ENCODE assay signal across 18 cellular contexts in genomic region chr12:116990971-116991966, GRCh38.
A peak's percentile ranks its signal among the peaks of the same experiment; 100 is the strongest.
DNase-seq lines count a peak whose midpoint lies in the region; ATAC-seq and TF ChIP-seq lines count a peak whose summit lies in the region.
"Had no signal": no experiment of that assay in that cellular context is flagged by ENCODE, and none has a peak within 500 bp of the region (broad histone marks: within the 10 kb centered on the region; RNA-seq: fewer than 3 reads in every experiment).

No MANE protein-coding gene starts in this region.

- H3K36me3 ChIP-seq in heart right ventricle (peaks cover 0 to 46% (median 7%) of the 10 kb centered on the region in 9 donors), adipocyte (ENCODE audit: control insufficient read depth, insufficient read depth, low read length, severe bottlenecking) (peaks cover 20% of the 10 kb centered on the region), right atrium auricular region (no peaks in the 10 kb centered on the region), smooth muscle cell (ENCODE audit: low read depth) (peaks cover 4% of the 10 kb centered on the region), H7 (replicated peaks; ENCODE audit: control insufficient read depth, insufficient read depth, low read length) (peaks cover 3% of the 10 kb centered on the region), A673 (ENCODE audit: insufficient read depth, low read length, poor library complexity, severe bottlenecking) (peaks cover 7% of the 10 kb centered on the region)

- no peaks in the 10 kb centered on the region for H3K79me2 ChIP-seq in smooth muscle cell (ENCODE audit: low read depth)

- CTCF ChIA-PET in A673 (lab: Charles Lee): no interaction called here

- no peak for DNase-seq in heart right ventricle
- no peak for DNase-seq in Right ventricle myocardium superior
- peak; percentile 64 for DNase-seq in adipocyte (ENCODE audit: low read depth)
- no peak for DNase-seq in right atrium auricular region (ENCODE audit: low spot score)
- no peak for DNase-seq in smooth muscle cell (lab: John Stamatoyannopoulos, UW; ENCODE audit: unreplicated experiment)
- DNase-seq in H7: no peak
- DNase-seq in ecto neural progenitor cell (ENCODE audit: low spot score): no peak
- no peak for DNase-seq in A673 (ENCODE audit: low spot score)
- DNase-seq: activated CD4-positive, alpha-beta T cell treated with anti-CD3 and anti-CD28 coated beads, Interleukin-2, amount 50 U/mL, for 1 hour; activated CD8-positive, alpha-beta memory T cell treated with anti-CD3 and anti-CD28 coated beads, Interleukin-2, amount 50 U/mL, for 48 hours; CD8-positive, alpha-beta T cell; dorsolateral prefrontal cortex; kidney glomerular epithelial cell; NCI-H1105 treated with DMSO at 0.1 percent for 48 hours; NCI-H2081 treated with DMSO at 0.1 percent for 48 hours; NCI-H446 treated with DMSO at 0.1 percent for 48 hours; Peyer's patch had no signal

- POLR2A ChIA-PET in A673 (lab: Charles Lee; ENCODE audit: low non-redundant PET): no interaction called here

- WGBS in heart right ventricle, 2 donors: 78 to 80% methylated on average over 7 of the region's 7 CpGs
- 69% methylated on average over 7 of the region's 7 CpGs for WGBS in smooth muscle cell (ENCODE audit: low lambda C conversion rate)

- H2AFZ ChIP-seq in smooth muscle cell (ENCODE audit: low read depth): no peak overlapping the region

- H3K27me3 ChIP-seq in heart right ventricle (no peaks in the 10 kb centered on the region), adipocyte (replicated peaks; ENCODE audit: control insufficient read depth, insufficient read depth, low read length) (no peaks in the 10 kb centered on the region), right atrium auricular region (no peaks in the 10 kb centered on the region), smooth muscle cell (ENCODE audit: low read depth) (no peaks in the 10 kb centered on the region), H7 (ENCODE audit: control insufficient read depth, insufficient read depth, low read length) (no peaks in the 10 kb centered on the region), A673 (replicated peaks; ENCODE audit: insufficient read depth, low read depth, low read length, poor library complexity) (no peaks in the 10 kb centered on the region)
- H3K27me3 ChIP-seq: dorsolateral prefrontal cortex, gastroesophageal sphincter, Peyer's patch had no signal

- ATAC-seq in heart right ventricle (peak in 4 of 8 donors; percentile 36 to 51 (median 48)), Right ventricle myocardium superior (ENCODE audit: poor library complexity) (no peak)
- ATAC-seq: CD8-positive, alpha-beta T cell; gastroesophageal sphincter had no signal

- peak overlapping the region in 6 of 10 donors; percentile 3 to 79 (median 64) for H3K27ac ChIP-seq in heart right ventricle
- peak overlapping the region; percentile 58 to 73 for H3K27ac ChIP-seq in right atrium auricular region
- peak overlapping the region; percentile 47 for H3K27ac ChIP-seq in smooth muscle cell (ENCODE audit: low read depth)
- H3K27ac ChIP-seq in A673 (ENCODE audit: low read depth, low read length, poor library complexity, severe bottlenecking): no peak overlapping the region
- H3K27ac ChIP-seq: dorsolateral prefrontal cortex, gastroesophageal sphincter, Peyer's patch had no signal

- no peaks in the 10 kb centered on the region for H3F3A ChIP-seq in smooth muscle cell (ENCODE audit: low read depth)

- intact Hi-C loops in heart right ventricle (cut with DNase I): loop anchor here in 1 of 10 donors (5.0 kb wide), 1 partner anchor 34 kb away; no protein-coding TSS in a partner anchor
- intact Hi-C loops in Right ventricle myocardium superior (cut with DNase I): no loop called here
- intact Hi-C loops in A673 (cut with micrococcal nuclease; ENCODE audit: unreplicated experiment): no loop called here

- TF ChIP-seq CTCF in heart right ventricle (IDR thresholded peaks at IDR 0.05) (no peak), right atrium auricular region (IDR thresholded peaks at IDR 0.05) (no peak), smooth muscle cell (IDR thresholded peaks at IDR 0.05; ENCODE audit: borderline replicate concordance, insufficient read depth, poor library complexity, severe bottlenecking) (no peak), A673 (conservative IDR thresholded peaks at IDR 0.05; ENCODE audit: low read depth, low read length) (no peak)

- H3K4me1 ChIP-seq in heart right ventricle (peaks cover 0 to 43% (median 7%) of the 10 kb centered on the region in 9 donors), adipocyte (ENCODE audit: control insufficient read depth, insufficient read depth, low read length) (peaks cover 9% of the 10 kb centered on the region), right atrium auricular region (peaks cover 0 to 18% of the 10 kb centered on the region in 2 donors), smooth muscle cell (ENCODE audit: low read depth) (no peaks in the 10 kb centered on the region), A673 (ENCODE audit: insufficient read depth, low read length, poor library complexity, severe bottlenecking) (no peaks in the 10 kb centered on the region)
- H3K4me1 ChIP-seq: gastroesophageal sphincter, Peyer's patch had no signal

- H3K4me3 ChIP-seq in heart right ventricle (no peak overlapping the region), adipocyte (ENCODE audit: low read length) (no peak overlapping the region), right atrium auricular region (no peak overlapping the region), smooth muscle cell (no peak overlapping the region), H7 (ENCODE audit: insufficient read depth, low read depth, low read length) (no peak overlapping the region), A673 (ENCODE audit: low read depth, low read length, poor library complexity, severe bottlenecking) (no peak overlapping the region)
- H3K4me3 ChIP-seq: dorsolateral prefrontal cortex, gastroesophageal sphincter, Peyer's patch had no signal

- H3K9me3 ChIP-seq in heart right ventricle: peaks cover 0 to 5% (median 0%) of the 10 kb centered on the region in 11 donors
- H3K9me3 ChIP-seq in adipocyte (ENCODE audit: control insufficient read depth, low read length): no peaks in the 10 kb centered on the region
- H3K9me3 ChIP-seq in right atrium auricular region: no peaks in the 10 kb centered on the region
- no peaks in the 10 kb centered on the region for H3K9me3 ChIP-seq in smooth muscle cell (replicated peaks; ENCODE audit: low read depth)
- H3K9me3 ChIP-seq in A673 (ENCODE audit: low read depth, low read length, poor library complexity, severe bottlenecking): no peaks in the 10 kb centered on the region
- H3K9me3 ChIP-seq: gastroesophageal sphincter, Peyer's patch had no signal

- H4K20me1 ChIP-seq in smooth muscle cell (ENCODE audit: low read depth): peaks cover 15% of the 10 kb centered on the region

- no peak overlapping the region for H3K4me2 ChIP-seq in smooth muscle cell

- H3K9ac ChIP-seq in adipocyte (ENCODE audit: low read length): no peak overlapping the region
- no peak overlapping the region for H3K9ac ChIP-seq in smooth muscle cell (ENCODE audit: low read depth)

- BruUV-seq in A673 (replicated peaks; lab: Mats Ljungman, UMichigan): no TSS peak
